In the genomic region with DNA sequence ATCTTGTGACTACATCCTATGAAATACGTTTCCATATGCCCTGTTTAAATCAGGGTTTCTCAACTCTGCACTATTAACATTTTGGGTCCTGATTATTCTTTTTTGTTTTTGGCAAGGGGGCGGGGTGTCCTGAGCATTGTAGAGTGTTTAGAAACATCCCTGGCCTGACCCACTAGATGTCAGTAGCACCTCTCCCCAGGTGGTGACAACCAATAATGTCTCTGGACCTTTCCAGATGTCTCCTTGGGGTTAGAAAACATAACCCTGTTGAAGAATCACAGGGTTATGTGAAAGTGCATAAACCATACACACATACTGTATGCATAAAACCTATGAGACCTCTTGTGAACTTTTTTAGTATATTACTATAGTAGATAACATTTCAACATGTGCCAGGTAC, we compare ENCODE assay signal across 1 cellular context.
TF ChIP-seq lines count a peak whose summit lies in the region.

No MANE protein-coding gene starts in this region.

TF ChIP-seq in endothelial cell of umbilical vein, 7 proteins besides CTCF, POLR2A, EP300 and RAD21 (continued from another document):
- TF ChIP-seq JUN (IDR thresholded peaks at IDR 0.05; ENCODE audit: borderline replicate concordance, insufficient read depth, insufficient read length, low read depth) (no peak), GATA2 (IDR thresholded peaks at IDR 0.05; ENCODE audit: insufficient read depth, insufficient read length, low read depth, low read length) (no peak), MYC (IDR thresholded peaks at IDR 0.05; ENCODE audit: low read depth, low read length) (no peak), FOS (IDR thresholded peaks at IDR 0.05; ENCODE audit: borderline replicate concordance, insufficient read depth, low read length) (no peak)
TF ChIP-seq in endothelial cell of umbilical vein: peak in this region for 0.
